Comparison of ENCODE assay signal across 24 cellular contexts in the genomic region with DNA sequence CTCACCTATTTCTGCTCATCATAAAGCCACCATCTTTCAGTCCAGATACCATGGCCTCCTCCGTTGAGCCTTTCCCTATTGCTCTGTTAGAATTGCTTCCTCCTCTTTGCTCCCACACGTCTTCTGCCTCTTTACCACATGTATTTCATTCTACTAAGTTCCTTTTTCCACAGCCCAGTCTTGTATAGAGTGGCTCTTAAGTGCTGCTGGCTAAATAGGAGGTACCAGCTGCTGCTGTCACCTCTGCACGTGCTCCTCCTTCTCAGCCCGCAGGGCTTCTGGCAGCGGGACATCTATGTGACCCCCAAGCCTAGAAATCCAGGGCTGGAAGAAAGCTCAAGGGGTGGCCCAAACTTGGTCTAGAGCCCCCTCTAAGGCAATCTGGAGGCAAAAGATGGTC. TPM values are rescaled to one million over a fixed set of nuclear protein-coding genes. Genes with fewer than 3 reads are reported as not detected.
DNase-seq lines count a peak whose midpoint lies in the region; ATAC-seq and TF ChIP-seq lines count a peak whose summit lies in the region.
"Had no signal": no experiment of that assay in that cellular context is flagged by ENCODE, and none has a peak within 500 bp of the region (broad histone marks: within the 10 kb centered on the region; RNA-seq: fewer than 3 reads in every experiment).

No MANE protein-coding gene starts in this region.

- H3K36me3 ChIP-seq in osteoblast (ENCODE audit: insufficient read depth, low read length): no peaks in the 10 kb centered on the region
- H3K36me3 ChIP-seq: neutrophil, tibial nerve had no signal

- no peak for ATAC-seq in HG03108 (IDR thresholded peaks at IDR 0.05; ENCODE audit: unreplicated experiment)
- no peak for ATAC-seq in HG03457 (IDR thresholded peaks at IDR 0.05; ENCODE audit: unreplicated experiment)
- ATAC-seq in GM18511 (IDR thresholded peaks at IDR 0.05; ENCODE audit: unreplicated experiment): no peak
- ATAC-seq: psoas muscle had no signal

- H3K79me2 ChIP-seq in osteoblast (ENCODE audit: insufficient read depth, low read length): no peaks in the 10 kb centered on the region

- H3K4me3 ChIP-seq in osteoblast (ENCODE audit: insufficient read depth, low read length): no peak overlapping the region
- H3K4me3 ChIP-seq: psoas muscle, tibial nerve had no signal

- H2AFZ ChIP-seq in osteoblast (ENCODE audit: low read length): no peak overlapping the region

- H3K4me1 ChIP-seq in osteoblast (ENCODE audit: insufficient read depth, low read length): peaks cover 6% of the 10 kb centered on the region

- TF ChIP-seq CTCF in osteoblast (IDR thresholded peaks at IDR 0.05; ENCODE audit: extremely low read depth, low read depth, low read length): no peak

- no peaks in the 10 kb centered on the region for H4K20me1 ChIP-seq in osteoblast (ENCODE audit: insufficient read depth, low read length)

- H3K4me2 ChIP-seq in osteoblast (ENCODE audit: insufficient read depth, low read length): no peak overlapping the region

- no peaks in the 10 kb centered on the region for H3K27me3 ChIP-seq in osteoblast (ENCODE audit: insufficient read depth, low read length)
- H3K27me3 ChIP-seq: neutrophil, tibial nerve had no signal

- peak; percentile 24 for DNase-seq in GF-D8 (lab: John Stamatoyannopoulos, UW)
- DNase-seq in NCI-H524 (lab: John Stamatoyannopoulos, UW): peak; percentile 46 to 84
- peak; percentile 78 for DNase-seq in SKM-1 treated with dmso at 0.1 percent for 144 hours (lab: John Stamatoyannopoulos, UW; ENCODE audit: unreplicated experiment)
- peak; percentile 22 for DNase-seq in osteoblast (ENCODE audit: insufficient read length, low spot score, missing footprints)
- no peak for DNase-seq in activated effector memory CD4-positive, alpha-beta T cell treated with anti-CD3 and anti-CD28 coated beads, Interleukin-2, amount 50 U/mL, for 16 hours
- DNase-seq: activated CD4-positive, alpha-beta T cell treated with anti-CD3 and anti-CD28 coated beads, Interleukin-2, amount 50 U/mL, for 4 hours; activated CD8-positive, alpha-beta memory T cell treated with anti-CD3 and anti-CD28 coated beads, Interleukin-2, amount 50 U/mL, for 4 hours; CD4-positive, alpha-beta T cell; DMS 273 treated with DMSO at 0.1 percent for 48 hours; glutamatergic neuron; HFFc6; IMR-90; kidney glomerular epithelial cell; NCI-H1436; NCI-H2171 treated with DMSO at 0.1 percent for 48 hours; NCI-H774; psoas muscle; SHP77; stimulated activated CD4-positive, alpha-beta T cell treated with anti-CD3 and anti-CD28 coated beads, Interleukin-15, amount 100 ng/mL, for 24 hours had no signal

- no peaks in the 10 kb centered on the region for H3K9me3 ChIP-seq in osteoblast (ENCODE audit: low read depth, low read length)
- H3K9me3 ChIP-seq: neutrophil, psoas muscle, tibial nerve had no signal

- H3K27ac ChIP-seq in osteoblast (ENCODE audit: low read depth, low read length): no peak overlapping the region
- H3K27ac ChIP-seq: neutrophil, psoas muscle, tibial nerve had no signal

RNA-seq across cellular contexts. Expression of a gene that starts 38.8 kb away (rescaled TPM):
- 126 and 134 TPM in 2 replicates for total RNA-seq in osteoblast
